10 cellular contexts compared by ENCODE assay signal in genomic region chr6:111534366-111534765, GRCh38. TPM values are rescaled to one million over a fixed set of nuclear protein-coding genes. Genes with fewer than 3 reads are reported as not detected.
DNase-seq lines count a peak whose midpoint lies in the region; ATAC-seq and TF ChIP-seq lines count a peak whose summit lies in the region.
"Had no signal": no experiment of that assay in that cellular context is flagged by ENCODE, and none has a peak within 500 bp of the region (broad histone marks: within the 10 kb centered on the region; RNA-seq: fewer than 3 reads in every experiment).

No MANE protein-coding gene starts in this region.

- in situ Hi-C loops in transverse colon (cut with MboI; ENCODE audit: low pct_ligation_motif_present in 1 of 4, low pct_unique_long_range_greater_than_20kb in 1 of 4, low sequenced_read_pairs in 3 of 4): no loop called here

- H3K9me3 ChIP-seq in transverse colon: no peaks in the 10 kb centered on the region

- no peaks in the 10 kb centered on the region for H3K36me3 ChIP-seq in transverse colon

- ATAC-seq in left ventricle myocardium superior (peak; percentile 97), HG03025 (IDR thresholded peaks at IDR 0.05; ENCODE audit: low FRiP score, unreplicated experiment) (no peak)
- ATAC-seq in stimulated activated naive CD8-positive, alpha-beta T cell treated with anti-CD3 and anti-CD28 coated beads, Interleukin-15, amount 100 ng/mL, for 72 hours: no peak

- WGBS in transverse colon (ENCODE audit: low coverage in 1 of 2), 2 donors: 28 to 37% methylated on average over 2 of the region's 2 CpGs

- no peak overlapping the region for H3K4me3 ChIP-seq in transverse colon
- H3K4me3 ChIP-seq: PC-9 had no signal

- H3K4me1 ChIP-seq in transverse colon: peaks cover 19 to 51% (median 33%) of the 10 kb centered on the region in 4 donors

- no peak for TF ChIP-seq POLR2A in transverse colon (IDR thresholded peaks at IDR 0.05)

- DNase-seq in NCI-H345 (lab: John Stamatoyannopoulos, UW): peak; percentile 69
- no peak for DNase-seq in NCI-H345 treated with DMSO at 0.1 percent for 48 hours (lab: John Stamatoyannopoulos, UW; ENCODE audit: unreplicated experiment)
- DNase-seq in SIG-M5 treated with dmso at 0.1 percent for 504 hours (lab: John Stamatoyannopoulos, UW; ENCODE audit: unreplicated experiment): peak; percentile 72
- DNase-seq in left ventricle myocardium superior: peak; percentile 77
- peak; percentile 83 for DNase-seq in transverse colon
- DNase-seq in stimulated activated naive CD8-positive, alpha-beta T cell treated with anti-CD3 and anti-CD28 coated beads, Interleukin-15, amount 100 ng/mL, for 72 hours: no peak
- no peak for DNase-seq in GM19240 (ENCODE audit: insufficient read length, low spot score)

- H3K27me3 ChIP-seq in transverse colon: no peaks in the 10 kb centered on the region

- peaks cover 52% of the 10 kb centered on the region for H3K4me1 Mint-ChIP-seq in stimulated activated naive CD8-positive, alpha-beta T cell treated with anti-CD3 and anti-CD28 coated beads, Interleukin-15, amount 100 ng/mL, for 72 hours

- H3K27me3 Mint-ChIP-seq in stimulated activated naive CD8-positive, alpha-beta T cell treated with anti-CD3 and anti-CD28 coated beads, Interleukin-15, amount 100 ng/mL, for 72 hours: no peaks in the 10 kb centered on the region
- H3K27me3 Mint-ChIP-seq: dendritic cell treated with granulocyte-macrophage colony-stimulating factor and Interleukin-4, amounts not matched to agents 40 ng/mL and 50 ng/mL, for 4 days had no signal

- H3K27ac Mint-ChIP-seq in stimulated activated naive CD8-positive, alpha-beta T cell treated with anti-CD3 and anti-CD28 coated beads, Interleukin-15, amount 100 ng/mL, for 72 hours: no peak overlapping the region
- H3K27ac Mint-ChIP-seq: dendritic cell treated with granulocyte-macrophage colony-stimulating factor and Interleukin-4, amounts not matched to agents 40 ng/mL and 50 ng/mL, for 4 days had no signal

- H3K9me3 Mint-ChIP-seq in stimulated activated naive CD8-positive, alpha-beta T cell treated with anti-CD3 and anti-CD28 coated beads, Interleukin-15, amount 100 ng/mL, for 72 hours: no peaks in the 10 kb centered on the region
- H3K9me3 Mint-ChIP-seq: dendritic cell treated with granulocyte-macrophage colony-stimulating factor and Interleukin-4, amounts not matched to agents 40 ng/mL and 50 ng/mL, for 4 days had no signal

- TF ChIP-seq CTCF in transverse colon (IDR thresholded peaks at IDR 0.05): no peak

- H3K27ac ChIP-seq in transverse colon: peak overlapping the region in 1 of 4 donors; percentile 39
- H3K27ac ChIP-seq: PC-9 had no signal

- no peak overlapping the region for H3K4me3 Mint-ChIP-seq in stimulated activated naive CD8-positive, alpha-beta T cell treated with anti-CD3 and anti-CD28 coated beads, Interleukin-15, amount 100 ng/mL, for 72 hours
- H3K4me3 Mint-ChIP-seq: dendritic cell treated with granulocyte-macrophage colony-stimulating factor and Interleukin-4, amounts not matched to agents 40 ng/mL and 50 ng/mL, for 4 days had no signal

- intact Hi-C loops in left ventricle myocardium superior (cut with micrococcal nuclease) (no loop called here), transverse colon (cut with DNase I; ENCODE audit: low total_unique reads) (no loop called here)

- TF ChIP-seq EP300 in transverse colon (IDR thresholded peaks at IDR 0.05; ENCODE audit: low read depth): no peak

RNA-seq across cellular contexts. Expression of gene REV3L, which starts 51.3 kb away (rescaled TPM):
- total RNA-seq in left ventricle myocardium superior: 12.8 TPM
- 100 to 1,000 TPM in 1 of 4 donors, 10 to 100 TPM in 3; 24.7 to 256 (median 34.7) TPM for total RNA-seq in transverse colon

Comparison
In these comparisons a context has a peak if more than half of its experiments do, and no peak if none do; other contexts are left out.
1. DNase-seq: peak in NCI-H345 (single experiment), SIG-M5 treated with dmso at 0.1 percent for 504 hours (single experiment), left ventricle myocardium superior (single experiment) and transverse colon (single experiment); none in NCI-H345 treated with DMSO at 0.1 percent for 48 hours (single experiment), stimulated activated naive CD8-positive, alpha-beta T cell treated with anti-CD3 and anti-CD28 coated beads, Interleukin-15, amount 100 ng/mL, for 72 hours (0 of 2) and GM19240 (single experiment).